In genomic region chr4:16938641-16939040, GRCh38 we compare ENCODE assay signal across 17 cellular contexts. TPM values are rescaled to one million over a fixed set of nuclear protein-coding genes. Genes with fewer than 3 reads are reported as not detected.
DNase-seq lines count a peak whose midpoint lies in the region; ATAC-seq and TF ChIP-seq lines count a peak whose summit lies in the region.
"Had no signal": no experiment of that assay in that cellular context is flagged by ENCODE, and none has a peak within 500 bp of the region (broad histone marks: within the 10 kb centered on the region; RNA-seq: fewer than 3 reads in every experiment).

No MANE protein-coding gene starts in this region.

- peaks cover 3% of the 10 kb centered on the region for H3K27me3 Mint-ChIP-seq in activated T-helper 17 cell treated with anti-CD3 and anti-CD28 coated beads, Interleukin-2, amount 50 U/mL, for 72 hours

- no peak for TF ChIP-seq RAD21 in neural cell (conservative IDR thresholded peaks at IDR 0.05)

- no peak overlapping the region for H2BK5ac ChIP-seq in trophoblast cell (ENCODE audit: low read depth, low read length, poor library complexity)

- no peak overlapping the region for H3K23ac ChIP-seq in trophoblast cell (ENCODE audit: low read length)

- H2BK120ac ChIP-seq in trophoblast cell (ENCODE audit: insufficient read depth, low read length, poor library complexity), result no peak overlapping the region

- H4K20me1 ChIP-seq in neural cell (ENCODE audit: insufficient read depth), result no peaks in the 10 kb centered on the region

- intact Hi-C loops in head of caudate nucleus (cut with DNase I), result no loop called here

- H3K36me3 ChIP-seq in BE2C, result no peaks in the 10 kb centered on the region
- no peaks in the 10 kb centered on the region for H3K36me3 ChIP-seq in neural cell (ENCODE audit: insufficient read depth, low read length)
- no peaks in the 10 kb centered on the region for H3K36me3 ChIP-seq in trophoblast cell (ENCODE audit: control insufficient read depth in 1 of 2, insufficient read depth in 2 of 2, low read length in 2 of 2)

- H3K27me3 ChIP-seq in BE2C (no peaks in the 10 kb centered on the region), neural cell (ENCODE audit: insufficient read depth, low read depth, low read length) (no peaks in the 10 kb centered on the region), trophoblast cell (ENCODE audit: insufficient read depth, low read length) (no peaks in the 10 kb centered on the region)

- no peaks in the 10 kb centered on the region for H3K79me1 ChIP-seq in trophoblast cell (ENCODE audit: low read length)

- H3K4me3 ChIP-seq in BE2C (ENCODE audit: low read depth, low read length) (no peak overlapping the region), neural cell (ENCODE audit: low read length) (no peak overlapping the region), trophoblast cell (ENCODE audit: low read depth, low read length) (no peak overlapping the region)

- no peak for ATAC-seq in activated T-helper 17 cell treated with anti-CD3 and anti-CD28 coated beads, Interleukin-2, amount 50 U/mL, for 72 hours (replicated peaks)
- ATAC-seq: HCT116 had no signal

- DNase-seq in Ammon's horn (ENCODE audit: low spot score) (peak; percentile 29), BE2C (peak; percentile 47), SK-N-DZ (ENCODE audit: low spot score) (peak; percentile 46), retina (no peak), trophoblast cell (no peak), head of caudate nucleus (no peak)
- DNase-seq: C1 segment of cervical spinal cord; Calu3; CD4-positive, alpha-beta memory T cell; COR-L47; DMS53; DND-41; H9 had no signal

- no peak overlapping the region for H4K91ac ChIP-seq in trophoblast cell (ENCODE audit: low read depth, low read length)

- H3K27ac Mint-ChIP-seq in activated T-helper 17 cell treated with anti-CD3 and anti-CD28 coated beads, Interleukin-2, amount 50 U/mL, for 72 hours, result no peak overlapping the region
- H3K27ac Mint-ChIP-seq: CD4-positive, alpha-beta memory T cell; H9 had no signal

- no peak overlapping the region for H3K14ac ChIP-seq in trophoblast cell (ENCODE audit: low read length)

- H3K9ac ChIP-seq in neural cell (ENCODE audit: low read length), result no peak overlapping the region
- no peak overlapping the region for H3K9ac ChIP-seq in trophoblast cell (ENCODE audit: low read length)

- no peaks in the 10 kb centered on the region for H3K36me3 Mint-ChIP-seq in activated T-helper 17 cell treated with anti-CD3 and anti-CD28 coated beads, Interleukin-2, amount 50 U/mL, for 72 hours (ENCODE audit: low read depth)
- H3K36me3 Mint-ChIP-seq: CD4-positive, alpha-beta memory T cell had no signal

- H4K8ac ChIP-seq in trophoblast cell (ENCODE audit: low read depth, low read length), result no peak overlapping the region

- H3F3A ChIP-seq in neural cell (ENCODE audit: insufficient read depth, low read length, poor library complexity, severe bottlenecking), result no peaks in the 10 kb centered on the region

- H3K79me2 ChIP-seq in neural cell (replicated peaks; ENCODE audit: insufficient read depth, low read length) (no peaks in the 10 kb centered on the region), trophoblast cell (ENCODE audit: control insufficient read depth, insufficient read depth, low read length, poor library complexity) (no peaks in the 10 kb centered on the region)

- TF ChIP-seq CTCF in BE2C (IDR thresholded peaks at IDR 0.05; ENCODE audit: low read depth, low read length), result no peak
- TF ChIP-seq CTCF in neural cell (IDR thresholded peaks at IDR 0.05; ENCODE audit: poor library complexity, severe bottlenecking), result no peak

- H3K4me1 ChIP-seq in BE2C (peaks cover 17% of the 10 kb centered on the region), trophoblast cell (ENCODE audit: control insufficient read depth in 1 of 2, insufficient read depth in 2 of 2, low read length in 2 of 2) (no peaks in the 10 kb centered on the region)

- no peak overlapping the region for H3K18ac ChIP-seq in trophoblast cell (ENCODE audit: low read length)

- no peak overlapping the region for H2BK12ac ChIP-seq in trophoblast cell (ENCODE audit: low read length)

- H3K9me2 ChIP-seq in neural cell (ENCODE audit: insufficient read depth, low read length), result no peaks in the 10 kb centered on the region

- no peak overlapping the region for H4K12ac ChIP-seq in trophoblast cell (ENCODE audit: low read depth, low read length)

- H3K4me2 ChIP-seq in neural cell (ENCODE audit: low read length) (no peak overlapping the region), trophoblast cell (ENCODE audit: low read length) (no peak overlapping the region)

- no peak overlapping the region for H3K4me3 Mint-ChIP-seq in activated T-helper 17 cell treated with anti-CD3 and anti-CD28 coated beads, Interleukin-2, amount 50 U/mL, for 72 hours
- H3K4me3 Mint-ChIP-seq: CD4-positive, alpha-beta memory T cell; H9 had no signal

- H3K9me3 Mint-ChIP-seq in activated T-helper 17 cell treated with anti-CD3 and anti-CD28 coated beads, Interleukin-2, amount 50 U/mL, for 72 hours, result peaks cover 3% of the 10 kb centered on the region

- TF ChIP-seq EP300 in neural cell (conservative IDR thresholded peaks at IDR 0.05; ENCODE audit: poor library complexity, severe bottlenecking), result peak; percentile 67

- H3K9me3 ChIP-seq in BE2C, result no peaks in the 10 kb centered on the region
- no peaks in the 10 kb centered on the region for H3K9me3 ChIP-seq in neural cell (ENCODE audit: low read length)
- H3K9me3 ChIP-seq in trophoblast cell (ENCODE audit: insufficient read depth, low read depth, low read length), result no peaks in the 10 kb centered on the region

- H3K4me1 Mint-ChIP-seq in activated T-helper 17 cell treated with anti-CD3 and anti-CD28 coated beads, Interleukin-2, amount 50 U/mL, for 72 hours, result no peaks in the 10 kb centered on the region
- H3K4me1 Mint-ChIP-seq: CD4-positive, alpha-beta memory T cell had no signal

- H2AK5ac ChIP-seq in trophoblast cell (ENCODE audit: low read length), result no peak overlapping the region

- H2AFZ ChIP-seq in neural cell (ENCODE audit: low read depth, low read length) (no peak overlapping the region), trophoblast cell (ENCODE audit: insufficient read depth, low read length, poor library complexity) (no peak overlapping the region)

- no peak overlapping the region for H3K27ac ChIP-seq in neural cell (ENCODE audit: low read length)
- H3K27ac ChIP-seq in trophoblast cell (ENCODE audit: low read depth, low read length), result no peak overlapping the region

- no peak overlapping the region for H3K4ac ChIP-seq in trophoblast cell (ENCODE audit: low read depth, low read length)

- no CpG with 5 or more reads among the region's 4 CpGs for WGBS in trophoblast cell (ENCODE audit: extremely low coverage, insufficient coverage, insufficient read length)

TF ChIP-seq in neural cell, 6 proteins besides CTCF, POLR2A, EP300 and RAD21:
- no peak for TF ChIP-seq MXI1 (conservative IDR thresholded peaks at IDR 0.05; ENCODE audit: poor library complexity, severe bottlenecking)
- no peak for TF ChIP-seq EZH2 (IDR thresholded peaks at IDR 0.05; ENCODE audit: borderline replicate concordance, insufficient read depth, low read length, poor library complexity, severe bottlenecking)
- no peak for TF ChIP-seq POLR2AphosphoS5 (IDR thresholded peaks at IDR 0.05)
- no peak for TF ChIP-seq REST (IDR thresholded peaks at IDR 0.05; ENCODE audit: borderline replicate concordance)
- no peak for TF ChIP-seq TAF1 (IDR thresholded peaks at IDR 0.05; ENCODE audit: low read depth)
- no peak for TF ChIP-seq SMC3 (conservative IDR thresholded peaks at IDR 0.05; ENCODE audit: poor library complexity)

RNA-seq across cellular contexts. Expression of gene LDB2, which starts 40.2 kb away (rescaled TPM):
- 34.9 TPM for polyA plus RNA-seq in BE2C (2012; ENCODE audit: insufficient read depth, insufficient read length, low read depth)
- polyA plus RNA-seq in SK-N-DZ (2014; cell fraction: cytosol; rRNA removed), result 4.7 and 5.3 TPM in 2 replicates
- polyA plus RNA-seq in SK-N-DZ (2014; cell fraction: nucleus; rRNA removed), result 2.4 and 4.3 TPM in 2 replicates
- polyA plus RNA-seq in neural cell, result 25.7 and 58.9 TPM in 2 replicates
- 71.2 and 73.8 TPM in 2 replicates for polyA minus RNA-seq in neural cell
- 2.5 and 2.9 TPM in 2 replicates for polyA plus RNA-seq in trophoblast cell (2013)
- not detected for total RNA-seq in activated T-helper 17 cell treated with anti-CD3 and anti-CD28 coated beads, Interleukin-2, amount 50 U/mL, for 72 hours
- total RNA-seq: A172; Calu3; CD4-positive, alpha-beta memory T cell had no signal
- polyA plus RNA-seq: CD4-positive, alpha-beta memory T cell had no signal

Comparison
In these comparisons a context has a peak if more than half of its experiments do, and no peak if none do; other contexts are left out.
1. DNase-seq: peak in Ammon's horn (single experiment), BE2C (single experiment) and SK-N-DZ (single experiment); none in retina (single experiment), trophoblast cell (0 of 2) and head of caudate nucleus (0 of 42).